Comparison of ENCODE assay signal across 1 cellular context in the genomic region with DNA sequence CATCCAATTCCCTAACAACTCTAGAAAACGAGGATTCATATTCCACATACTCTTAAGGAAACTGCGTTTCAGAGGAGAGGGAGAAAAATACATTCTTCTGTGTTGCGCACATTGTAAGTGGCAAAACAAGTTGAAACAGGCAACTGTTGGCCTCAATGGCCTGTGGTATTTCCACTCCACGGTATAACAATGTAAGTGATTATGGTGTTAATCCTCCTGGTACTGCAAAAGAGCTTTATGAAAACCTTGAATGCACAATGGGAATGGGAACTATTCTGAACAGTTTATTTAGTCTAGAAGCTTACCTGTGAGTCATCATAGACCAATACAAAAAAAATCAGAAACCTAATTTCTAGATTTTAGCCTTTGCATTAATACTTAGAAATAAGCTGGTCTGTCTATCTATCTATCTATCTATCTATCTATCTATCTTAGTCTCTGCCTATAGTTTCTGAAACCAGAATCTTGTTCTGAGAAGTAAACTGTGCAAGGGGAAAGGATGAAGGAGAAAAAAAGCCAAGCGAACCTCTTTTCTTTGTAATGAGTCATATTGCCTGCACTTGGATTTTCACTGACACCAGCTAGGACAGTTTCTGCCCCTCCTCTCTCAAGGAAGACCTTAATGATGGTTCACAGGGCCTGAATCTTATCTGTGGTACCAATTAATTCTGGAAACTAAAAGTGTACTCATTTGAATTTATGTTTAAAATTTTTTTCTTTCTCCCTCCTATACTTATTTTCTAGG.
TF ChIP-seq lines count a peak whose summit lies in the region.

No MANE protein-coding gene starts in this region.

TF ChIP-seq in SK-N-SH treated with all-trans-retinoic acid at 6 μM for 48 hours, 23 proteins besides CTCF, POLR2A, EP300 and RAD21 (continued from another document):
- TF ChIP-seq, protein P1, sequence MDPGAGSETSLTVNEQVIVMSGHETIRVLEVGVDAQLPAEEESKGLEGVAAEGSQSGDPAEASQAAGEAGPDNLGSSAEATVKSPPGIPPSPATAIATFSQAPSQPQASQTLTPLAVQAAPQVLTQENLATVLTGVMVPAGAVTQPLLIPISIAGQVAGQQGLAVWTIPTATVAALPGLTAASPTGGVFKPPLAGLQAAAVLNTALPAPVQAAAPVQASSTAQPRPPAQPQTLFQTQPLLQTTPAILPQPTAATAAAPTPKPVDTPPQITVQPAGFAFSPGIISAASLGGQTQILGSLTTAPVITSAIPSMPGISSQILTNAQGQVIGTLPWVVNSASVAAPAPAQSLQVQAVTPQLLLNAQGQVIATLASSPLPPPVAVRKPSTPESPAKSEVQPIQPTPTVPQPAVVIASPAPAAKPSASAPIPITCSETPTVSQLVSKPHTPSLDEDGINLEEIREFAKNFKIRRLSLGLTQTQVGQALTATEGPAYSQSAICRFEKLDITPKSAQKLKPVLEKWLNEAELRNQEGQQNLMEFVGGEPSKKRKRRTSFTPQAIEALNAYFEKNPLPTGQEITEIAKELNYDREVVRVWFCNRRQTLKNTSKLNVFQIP (CRISPR knock-in tag; IDR thresholded peaks at IDR 0.05; ENCODE audit: borderline replicate concordance, low read depth) = no peak
- TF ChIP-seq ZNF8 (CRISPR knock-in tag; IDR thresholded peaks at IDR 0.05) (no peak), ARNTL (CRISPR knock-in tag; IDR thresholded peaks at IDR 0.05; ENCODE audit: borderline replicate concordance, low read depth) (no peak), ZNF565 (CRISPR knock-in tag; conservative IDR thresholded peaks at IDR 0.05; ENCODE audit: low read depth) (no peak), ZNF70 (CRISPR knock-in tag; IDR thresholded peaks at IDR 0.05) (no peak), RARB (CRISPR knock-in tag; IDR thresholded peaks at IDR 0.05) (no peak), OSR1 (CRISPR knock-in tag; IDR thresholded peaks at IDR 0.05) (no peak)
TF ChIP-seq in SK-N-SH treated with all-trans-retinoic acid at 6 μM for 48 hours: peak in this region for 0.
